In the genomic region with DNA sequence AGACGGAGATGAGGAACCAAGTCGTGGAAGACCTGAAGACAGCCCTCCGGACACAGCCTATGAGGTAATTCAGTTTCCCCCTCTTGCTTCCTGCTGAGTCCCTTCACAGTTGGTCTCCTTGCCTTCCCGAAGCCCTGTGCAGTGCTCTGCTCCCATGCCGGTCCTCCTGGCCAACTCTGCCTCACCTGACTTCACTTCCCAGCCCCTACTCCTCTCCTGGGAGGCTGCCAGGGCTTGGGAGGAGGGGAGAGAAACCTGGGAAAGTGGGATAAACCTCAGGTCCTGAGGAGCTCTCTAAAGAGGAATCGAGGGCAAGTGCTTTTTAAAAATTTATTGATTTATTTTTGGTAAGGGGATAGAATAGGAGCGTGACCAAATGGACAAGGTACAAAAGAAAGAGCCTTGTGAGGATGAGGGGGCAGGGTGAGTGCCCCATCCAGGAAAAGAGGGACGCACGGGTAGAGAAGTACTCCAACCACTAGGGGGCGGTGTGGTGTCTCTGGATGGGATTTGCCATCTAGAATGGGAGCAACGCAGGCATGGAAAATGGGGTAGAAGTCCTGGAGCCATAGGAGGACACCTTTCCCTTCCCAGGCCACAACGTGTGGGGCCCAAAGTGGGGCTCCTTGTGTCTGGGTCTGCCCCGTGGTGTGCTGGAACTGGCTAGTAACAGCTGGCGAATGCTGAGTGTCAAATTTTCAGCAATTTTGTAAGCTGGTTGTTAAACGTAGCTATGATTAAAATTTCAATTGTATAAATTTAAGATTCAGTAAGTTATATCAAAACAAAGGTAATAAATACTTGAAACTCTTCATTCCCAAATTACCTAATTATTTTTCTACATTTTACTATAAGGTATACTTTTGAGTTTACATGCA, we compare ENCODE assay signal across 1 cellular context.
TF ChIP-seq lines count a peak whose summit lies in the region.

No MANE protein-coding gene starts in this region.

TF ChIP-seq in A549, 52 proteins besides CTCF, POLR2A, EP300 and RAD21 (continued from another document):
- TF ChIP-seq ATOH8 (CRISPR knock-in tag; IDR thresholded peaks at IDR 0.05; ENCODE audit: low read depth) (no peak), RFX5 (IDR thresholded peaks at IDR 0.05) (no peak), HMGXB4 (CRISPR knock-in tag; IDR thresholded peaks at IDR 0.05; ENCODE audit: borderline replicate concordance) (no peak), ZFP36 (IDR thresholded peaks at IDR 0.05; ENCODE audit: borderline replicate concordance, partially characterized antibody) (no peak), EHMT2 (IDR thresholded peaks at IDR 0.05; ENCODE audit: low read depth) (no peak), SREBF2 (IDR thresholded peaks at IDR 0.05) (no peak)
- TF ChIP-seq, protein P1, sequence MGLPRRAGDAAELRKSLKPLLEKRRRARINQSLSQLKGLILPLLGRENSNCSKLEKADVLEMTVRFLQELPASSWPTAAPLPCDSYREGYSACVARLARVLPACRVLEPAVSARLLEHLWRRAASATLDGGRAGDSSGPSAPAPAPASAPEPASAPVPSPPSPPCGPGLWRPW (IDR thresholded peaks at IDR 0.05) = no peak
